1 cellular context compared by ENCODE assay signal in the genomic region with DNA sequence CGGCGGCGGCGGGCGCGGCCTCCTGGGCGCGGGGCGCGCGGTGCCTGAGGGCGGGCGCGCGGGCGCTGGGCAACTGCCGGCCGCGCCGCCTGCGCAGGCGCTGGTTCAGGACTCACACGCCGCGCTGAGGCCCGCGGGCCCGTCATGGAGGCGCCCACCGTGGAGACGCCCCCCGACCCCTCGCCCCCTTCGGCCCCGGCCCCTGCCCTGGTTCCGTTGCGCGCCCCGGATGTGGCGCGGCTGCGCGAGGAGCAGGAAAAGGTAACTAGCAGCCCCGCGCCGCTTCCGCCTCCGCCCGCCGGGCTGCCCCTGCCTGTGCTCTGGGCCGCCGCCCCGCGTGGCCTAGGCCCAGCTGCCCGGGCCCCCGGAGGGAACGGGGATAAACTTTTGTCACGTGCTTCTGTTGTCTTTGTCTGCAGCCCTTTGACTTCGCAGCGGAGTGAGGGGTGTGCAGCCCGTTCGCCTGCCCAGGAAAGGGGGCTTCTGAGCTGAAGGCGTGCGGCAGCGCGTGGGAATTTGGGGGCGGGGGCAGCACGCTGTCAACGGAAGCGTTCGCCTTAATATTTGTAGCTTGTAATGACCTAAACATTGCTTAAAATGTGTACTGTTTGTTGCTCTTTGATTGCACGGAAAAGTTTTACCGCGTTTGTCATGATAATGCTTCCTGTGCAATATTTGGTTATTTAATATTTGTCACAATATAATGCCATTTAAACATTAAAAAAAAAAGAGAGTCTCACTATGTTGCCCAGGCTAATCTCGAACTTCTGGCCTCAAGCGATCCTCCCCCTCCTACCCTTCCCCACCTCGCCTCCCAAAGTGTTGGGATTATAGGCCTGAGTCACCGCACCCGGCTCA.
TF ChIP-seq lines count a peak whose summit lies in the region.

No MANE protein-coding gene starts in this region.

TF ChIP-seq in K562, 482 proteins besides CTCF, POLR2A, EP300 and RAD21 (continued from another document and continues in another):
- TF ChIP-seq, protein P1, sequence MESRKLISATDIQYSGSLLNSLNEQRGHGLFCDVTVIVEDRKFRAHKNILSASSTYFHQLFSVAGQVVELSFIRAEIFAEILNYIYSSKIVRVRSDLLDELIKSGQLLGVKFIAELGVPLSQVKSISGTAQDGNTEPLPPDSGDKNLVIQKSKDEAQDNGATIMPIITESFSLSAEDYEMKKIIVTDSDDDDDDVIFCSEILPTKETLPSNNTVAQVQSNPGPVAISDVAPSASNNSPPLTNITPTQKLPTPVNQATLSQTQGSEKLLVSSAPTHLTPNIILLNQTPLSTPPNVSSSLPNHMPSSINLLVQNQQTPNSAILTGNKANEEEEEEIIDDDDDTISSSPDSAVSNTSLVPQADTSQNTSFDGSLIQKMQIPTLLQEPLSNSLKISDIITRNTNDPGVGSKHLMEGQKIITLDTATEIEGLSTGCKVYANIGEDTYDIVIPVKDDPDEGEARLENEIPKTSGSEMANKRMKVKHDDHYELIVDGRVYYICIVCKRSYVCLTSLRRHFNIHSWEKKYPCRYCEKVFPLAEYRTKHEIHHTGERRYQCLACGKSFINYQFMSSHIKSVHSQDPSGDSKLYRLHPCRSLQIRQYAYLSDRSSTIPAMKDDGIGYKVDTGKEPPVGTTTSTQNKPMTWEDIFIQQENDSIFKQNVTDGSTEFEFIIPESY (CRISPR knock-in tag; IDR thresholded peaks at IDR 0.05) = no peak
- TF ChIP-seq TCF7L2 (IDR thresholded peaks at IDR 0.05; ENCODE audit: low read depth, low read length) (no peak), KLF13 (tag; IDR thresholded peaks at IDR 0.05; ENCODE audit: borderline replicate concordance, low read depth) (peak; percentile 50; the same call in 1 of the 2 replicates), PURB (CRISPR knock-in tag; IDR thresholded peaks at IDR 0.05; ENCODE audit: low read depth) (no peak), ZNF133 (CRISPR knock-in tag; IDR thresholded peaks at IDR 0.05) (no peak), DPF2 (IDR thresholded peaks at IDR 0.05) (no peak), GABPB2 (CRISPR knock-in tag; conservative IDR thresholded peaks at IDR 0.05) (no peak), ZNF696 (CRISPR knock-in tag; conservative IDR thresholded peaks at IDR 0.05) (no peak), RBM17 (IDR thresholded peaks at IDR 0.05; ENCODE audit: borderline replicate concordance, low read depth, low read length) (no peak), SMAD2 (IDR thresholded peaks at IDR 0.05; ENCODE audit: low read depth, low read length) (no peak), FOXJ2 (tag; IDR thresholded peaks at IDR 0.05) (no peak), ZNF77 (CRISPR knock-in tag; IDR thresholded peaks at IDR 0.05) (no peak), NFYB (IDR thresholded peaks at IDR 0.05; ENCODE audit: extremely low read depth, insufficient read length) (no peak), RUNX1 (IDR thresholded peaks at IDR 0.05; ENCODE audit: low read depth) (no peak), U2AF1 (optimal IDR thresholded peaks at IDR 0.05; ENCODE audit: low read depth, low read length) (no peak), NCOA2 (IDR thresholded peaks at IDR 0.05; ENCODE audit: partially characterized antibody in 2 of 2) (no peak), NBN (IDR thresholded peaks at IDR 0.05; ENCODE audit: low read depth) (no peak; the same call in 1 of the 2 replicates), ATF1 (CRISPR knock-in tag; IDR thresholded peaks at IDR 0.05) (no peak), ATF1 (tag; IDR thresholded peaks at IDR 0.05) (peak; percentile 22; the same call in 1 of the 2 replicates), C11orf30 (IDR thresholded peaks at IDR 0.05; ENCODE audit: low read depth) (peak; percentile 37), EGR1 (conservative IDR thresholded peaks at IDR 0.05) (peak; percentile 51), POLR2AphosphoS5 (IDR thresholded peaks at IDR 0.05; ENCODE audit: control insufficient read depth, insufficient read depth, low read depth, low read length) (no peak), TRIM24 (IDR thresholded peaks at IDR 0.05) (no peak), SP1 (CRISPR knock-in tag; IDR thresholded peaks at IDR 0.05) (no peak), ZNF589 (CRISPR knock-in tag; IDR thresholded peaks at IDR 0.05; ENCODE audit: low read depth) (no peak), MAFK (IDR thresholded peaks at IDR 0.05; ENCODE audit: low read length) (no peak), IFI16 (CRISPR knock-in tag; IDR thresholded peaks at IDR 0.05) (no peak), HNRNPK (IDR thresholded peaks at IDR 0.05; ENCODE audit: low read depth, low read length, poor library complexity, severe bottlenecking) (no peak), HNRNPH1 (optimal IDR thresholded peaks at IDR 0.05; ENCODE audit: low read depth, low read length) (no peak), ZKSCAN3 (CRISPR knock-in tag; IDR thresholded peaks at IDR 0.05) (no peak), KLF1 (tag; IDR thresholded peaks at IDR 0.05) (no peak), DNMT1 (IDR thresholded peaks at IDR 0.05) (no peak), TSC22D4 (tag; IDR thresholded peaks at IDR 0.05) (no peak), NR2C1 (IDR thresholded peaks at IDR 0.05) (no peak), NR2C1 (tag; IDR thresholded peaks at IDR 0.05) (no peak), CC2D1A (IDR thresholded peaks at IDR 0.05) (no peak), SMAD1 (IDR thresholded peaks at IDR 0.05; ENCODE audit: low read depth, low read length, partially characterized antibody) (no peak), TOE1 (IDR thresholded peaks at IDR 0.05; ENCODE audit: borderline replicate concordance) (peak; percentile 64; the same call in 1 of the 2 replicates), TOE1 (CRISPR knock-in tag; IDR thresholded peaks at IDR 0.05; ENCODE audit: borderline replicate concordance, low read depth) (no peak), KDM1A (IDR thresholded peaks at IDR 0.05) (peak; percentile 18 to 40; a peak in 1 of 4 replicates), SMARCC2 (IDR thresholded peaks at IDR 0.05; ENCODE audit: low read depth) (no peak), TAF15 (IDR thresholded peaks at IDR 0.05; ENCODE audit: low read depth, low read length) (no peak)
- TF ChIP-seq, protein P2, sequence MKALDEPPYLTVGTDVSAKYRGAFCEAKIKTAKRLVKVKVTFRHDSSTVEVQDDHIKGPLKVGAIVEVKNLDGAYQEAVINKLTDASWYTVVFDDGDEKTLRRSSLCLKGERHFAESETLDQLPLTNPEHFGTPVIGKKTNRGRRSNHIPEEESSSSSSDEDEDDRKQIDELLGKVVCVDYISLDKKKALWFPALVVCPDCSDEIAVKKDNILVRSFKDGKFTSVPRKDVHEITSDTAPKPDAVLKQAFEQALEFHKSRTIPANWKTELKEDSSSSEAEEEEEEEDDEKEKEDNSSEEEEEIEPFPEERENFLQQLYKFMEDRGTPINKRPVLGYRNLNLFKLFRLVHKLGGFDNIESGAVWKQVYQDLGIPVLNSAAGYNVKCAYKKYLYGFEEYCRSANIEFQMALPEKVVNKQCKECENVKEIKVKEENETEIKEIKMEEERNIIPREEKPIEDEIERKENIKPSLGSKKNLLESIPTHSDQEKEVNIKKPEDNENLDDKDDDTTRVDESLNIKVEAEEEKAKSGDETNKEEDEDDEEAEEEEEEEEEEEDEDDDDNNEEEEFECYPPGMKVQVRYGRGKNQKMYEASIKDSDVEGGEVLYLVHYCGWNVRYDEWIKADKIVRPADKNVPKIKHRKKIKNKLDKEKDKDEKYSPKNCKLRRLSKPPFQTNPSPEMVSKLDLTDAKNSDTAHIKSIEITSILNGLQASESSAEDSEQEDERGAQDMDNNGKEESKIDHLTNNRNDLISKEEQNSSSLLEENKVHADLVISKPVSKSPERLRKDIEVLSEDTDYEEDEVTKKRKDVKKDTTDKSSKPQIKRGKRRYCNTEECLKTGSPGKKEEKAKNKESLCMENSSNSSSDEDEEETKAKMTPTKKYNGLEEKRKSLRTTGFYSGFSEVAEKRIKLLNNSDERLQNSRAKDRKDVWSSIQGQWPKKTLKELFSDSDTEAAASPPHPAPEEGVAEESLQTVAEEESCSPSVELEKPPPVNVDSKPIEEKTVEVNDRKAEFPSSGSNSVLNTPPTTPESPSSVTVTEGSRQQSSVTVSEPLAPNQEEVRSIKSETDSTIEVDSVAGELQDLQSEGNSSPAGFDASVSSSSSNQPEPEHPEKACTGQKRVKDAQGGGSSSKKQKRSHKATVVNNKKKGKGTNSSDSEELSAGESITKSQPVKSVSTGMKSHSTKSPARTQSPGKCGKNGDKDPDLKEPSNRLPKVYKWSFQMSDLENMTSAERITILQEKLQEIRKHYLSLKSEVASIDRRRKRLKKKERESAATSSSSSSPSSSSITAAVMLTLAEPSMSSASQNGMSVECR (CRISPR knock-in tag; IDR thresholded peaks at IDR 0.05) = peak; percentile 91
- TF ChIP-seq, protein P3, sequence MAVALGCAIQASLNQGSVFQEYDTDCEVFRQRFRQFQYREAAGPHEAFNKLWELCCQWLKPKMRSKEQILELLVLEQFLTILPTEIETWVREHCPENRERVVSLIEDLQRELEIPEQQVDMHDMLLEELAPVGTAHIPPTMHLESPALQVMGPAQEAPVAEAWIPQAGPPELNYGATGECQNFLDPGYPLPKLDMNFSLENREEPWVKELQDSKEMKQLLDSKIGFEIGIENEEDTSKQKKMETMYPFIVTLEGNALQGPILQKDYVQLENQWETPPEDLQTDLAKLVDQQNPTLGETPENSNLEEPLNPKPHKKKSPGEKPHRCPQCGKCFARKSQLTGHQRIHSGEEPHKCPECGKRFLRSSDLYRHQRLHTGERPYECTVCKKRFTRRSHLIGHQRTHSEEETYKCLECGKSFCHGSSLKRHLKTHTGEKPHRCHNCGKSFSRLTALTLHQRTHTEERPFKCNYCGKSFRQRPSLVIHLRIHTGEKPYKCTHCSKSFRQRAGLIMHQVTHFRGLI (CRISPR knock-in tag; IDR thresholded peaks at IDR 0.05) = no peak
- TF ChIP-seq, protein P4, sequence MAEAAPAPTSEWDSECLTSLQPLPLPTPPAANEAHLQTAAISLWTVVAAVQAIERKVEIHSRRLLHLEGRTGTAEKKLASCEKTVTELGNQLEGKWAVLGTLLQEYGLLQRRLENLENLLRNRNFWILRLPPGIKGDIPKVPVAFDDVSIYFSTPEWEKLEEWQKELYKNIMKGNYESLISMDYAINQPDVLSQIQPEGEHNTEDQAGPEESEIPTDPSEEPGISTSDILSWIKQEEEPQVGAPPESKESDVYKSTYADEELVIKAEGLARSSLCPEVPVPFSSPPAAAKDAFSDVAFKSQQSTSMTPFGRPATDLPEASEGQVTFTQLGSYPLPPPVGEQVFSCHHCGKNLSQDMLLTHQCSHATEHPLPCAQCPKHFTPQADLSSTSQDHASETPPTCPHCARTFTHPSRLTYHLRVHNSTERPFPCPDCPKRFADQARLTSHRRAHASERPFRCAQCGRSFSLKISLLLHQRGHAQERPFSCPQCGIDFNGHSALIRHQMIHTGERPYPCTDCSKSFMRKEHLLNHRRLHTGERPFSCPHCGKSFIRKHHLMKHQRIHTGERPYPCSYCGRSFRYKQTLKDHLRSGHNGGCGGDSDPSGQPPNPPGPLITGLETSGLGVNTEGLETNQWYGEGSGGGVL (CRISPR knock-in tag; IDR thresholded peaks at IDR 0.05) = no peak
- TF ChIP-seq, protein P5, sequence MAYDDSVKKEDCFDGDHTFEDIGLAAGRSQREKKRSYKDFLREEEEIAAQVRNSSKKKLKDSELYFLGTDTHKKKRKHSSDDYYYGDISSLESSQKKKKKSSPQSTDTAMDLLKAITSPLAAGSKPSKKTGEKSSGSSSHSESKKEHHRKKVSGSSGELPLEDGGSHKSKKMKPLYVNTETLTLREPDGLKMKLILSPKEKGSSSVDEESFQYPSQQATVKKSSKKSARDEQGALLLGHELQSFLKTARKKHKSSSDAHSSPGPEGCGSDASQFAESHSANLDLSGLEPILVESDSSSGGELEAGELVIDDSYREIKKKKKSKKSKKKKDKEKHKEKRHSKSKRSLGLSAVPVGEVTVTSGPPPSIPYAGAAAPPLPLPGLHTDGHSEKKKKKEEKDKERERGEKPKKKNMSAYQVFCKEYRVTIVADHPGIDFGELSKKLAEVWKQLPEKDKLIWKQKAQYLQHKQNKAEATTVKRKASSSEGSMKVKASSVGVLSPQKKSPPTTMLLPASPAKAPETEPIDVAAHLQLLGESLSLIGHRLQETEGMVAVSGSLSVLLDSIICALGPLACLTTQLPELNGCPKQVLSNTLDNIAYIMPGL (CRISPR knock-in tag; IDR thresholded peaks at IDR 0.05) = peak; percentile 29; the same call in 1 of the 2 replicates
- TF ChIP-seq, protein P6, sequence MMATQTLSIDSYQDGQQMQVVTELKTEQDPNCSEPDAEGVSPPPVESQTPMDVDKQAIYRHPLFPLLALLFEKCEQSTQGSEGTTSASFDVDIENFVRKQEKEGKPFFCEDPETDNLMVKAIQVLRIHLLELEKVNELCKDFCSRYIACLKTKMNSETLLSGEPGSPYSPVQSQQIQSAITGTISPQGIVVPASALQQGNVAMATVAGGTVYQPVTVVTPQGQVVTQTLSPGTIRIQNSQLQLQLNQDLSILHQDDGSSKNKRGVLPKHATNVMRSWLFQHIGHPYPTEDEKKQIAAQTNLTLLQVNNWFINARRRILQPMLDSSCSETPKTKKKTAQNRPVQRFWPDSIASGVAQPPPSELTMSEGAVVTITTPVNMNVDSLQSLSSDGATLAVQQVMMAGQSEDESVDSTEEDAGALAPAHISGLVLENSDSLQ (IDR thresholded peaks at IDR 0.05) = no peak
- TF ChIP-seq, protein P7, sequence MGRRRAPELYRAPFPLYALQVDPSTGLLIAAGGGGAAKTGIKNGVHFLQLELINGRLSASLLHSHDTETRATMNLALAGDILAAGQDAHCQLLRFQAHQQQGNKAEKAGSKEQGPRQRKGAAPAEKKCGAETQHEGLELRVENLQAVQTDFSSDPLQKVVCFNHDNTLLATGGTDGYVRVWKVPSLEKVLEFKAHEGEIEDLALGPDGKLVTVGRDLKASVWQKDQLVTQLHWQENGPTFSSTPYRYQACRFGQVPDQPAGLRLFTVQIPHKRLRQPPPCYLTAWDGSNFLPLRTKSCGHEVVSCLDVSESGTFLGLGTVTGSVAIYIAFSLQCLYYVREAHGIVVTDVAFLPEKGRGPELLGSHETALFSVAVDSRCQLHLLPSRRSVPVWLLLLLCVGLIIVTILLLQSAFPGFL (CRISPR knock-in tag; IDR thresholded peaks at IDR 0.05) = no peak
- TF ChIP-seq, protein P8, sequence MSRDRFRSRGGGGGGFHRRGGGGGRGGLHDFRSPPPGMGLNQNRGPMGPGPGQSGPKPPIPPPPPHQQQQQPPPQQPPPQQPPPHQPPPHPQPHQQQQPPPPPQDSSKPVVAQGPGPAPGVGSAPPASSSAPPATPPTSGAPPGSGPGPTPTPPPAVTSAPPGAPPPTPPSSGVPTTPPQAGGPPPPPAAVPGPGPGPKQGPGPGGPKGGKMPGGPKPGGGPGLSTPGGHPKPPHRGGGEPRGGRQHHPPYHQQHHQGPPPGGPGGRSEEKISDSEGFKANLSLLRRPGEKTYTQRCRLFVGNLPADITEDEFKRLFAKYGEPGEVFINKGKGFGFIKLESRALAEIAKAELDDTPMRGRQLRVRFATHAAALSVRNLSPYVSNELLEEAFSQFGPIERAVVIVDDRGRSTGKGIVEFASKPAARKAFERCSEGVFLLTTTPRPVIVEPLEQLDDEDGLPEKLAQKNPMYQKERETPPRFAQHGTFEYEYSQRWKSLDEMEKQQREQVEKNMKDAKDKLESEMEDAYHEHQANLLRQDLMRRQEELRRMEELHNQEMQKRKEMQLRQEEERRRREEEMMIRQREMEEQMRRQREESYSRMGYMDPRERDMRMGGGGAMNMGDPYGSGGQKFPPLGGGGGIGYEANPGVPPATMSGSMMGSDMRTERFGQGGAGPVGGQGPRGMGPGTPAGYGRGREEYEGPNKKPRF (IDR thresholded peaks at IDR 0.05; ENCODE audit: low read depth, low read length) = no peak
